1 cellular context compared by ENCODE assay signal in the genomic region with DNA sequence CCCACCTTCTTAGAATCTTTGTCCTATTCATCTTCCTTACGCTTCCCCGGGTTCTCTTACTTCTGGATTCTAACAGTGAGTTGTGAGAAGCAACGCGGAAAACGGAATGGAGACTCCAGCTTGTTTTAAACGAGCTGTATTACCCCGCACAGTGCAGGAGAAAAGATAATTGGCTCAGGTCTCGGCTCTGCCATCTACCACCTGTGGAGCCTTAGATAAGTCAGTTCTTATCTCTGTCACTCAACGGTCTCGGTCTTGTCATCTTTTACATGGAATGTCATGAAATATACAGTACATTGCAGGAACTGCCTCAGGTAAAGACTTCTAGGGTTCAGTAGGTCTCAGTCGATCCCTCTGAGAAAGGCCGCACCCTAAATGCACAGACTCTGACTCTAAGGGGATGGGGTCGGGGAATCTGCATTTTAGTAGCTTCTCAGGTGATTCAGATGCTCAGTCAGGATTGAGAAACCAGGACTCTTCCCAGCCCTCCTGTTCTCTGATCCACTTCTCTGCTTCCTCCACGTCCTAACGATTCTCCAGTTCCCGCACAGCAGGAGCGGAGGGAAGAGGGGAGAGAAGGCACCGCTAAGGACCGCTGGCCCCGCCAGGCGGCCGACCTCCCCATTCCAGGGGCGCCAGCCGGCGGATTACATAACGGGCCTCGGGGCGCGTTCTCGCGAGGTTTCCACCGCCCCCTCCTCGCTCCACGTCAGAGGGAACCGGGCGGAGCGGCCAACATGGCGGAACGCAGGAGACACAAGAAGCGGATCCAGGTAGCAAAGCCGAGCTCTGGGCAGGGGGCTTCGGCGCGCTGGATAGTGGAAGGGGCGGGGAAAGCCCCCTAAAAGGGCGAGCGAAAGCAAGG.
A peak's percentile ranks its signal among the peaks of the same experiment; 100 is the strongest.
TF ChIP-seq lines count a peak whose summit lies in the region.

A gene with protein sequence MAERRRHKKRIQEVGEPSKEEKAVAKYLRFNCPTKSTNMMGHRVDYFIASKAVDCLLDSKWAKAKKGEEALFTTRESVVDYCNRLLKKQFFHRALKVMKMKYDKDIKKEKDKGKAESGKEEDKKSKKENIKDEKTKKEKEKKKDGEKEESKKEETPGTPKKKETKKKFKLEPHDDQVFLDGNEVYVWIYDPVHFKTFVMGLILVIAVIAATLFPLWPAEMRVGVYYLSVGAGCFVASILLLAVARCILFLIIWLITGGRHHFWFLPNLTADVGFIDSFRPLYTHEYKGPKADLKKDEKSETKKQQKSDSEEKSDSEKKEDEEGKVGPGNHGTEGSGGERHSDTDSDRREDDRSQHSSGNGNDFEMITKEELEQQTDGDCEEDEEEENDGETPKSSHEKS (plus strand): TSS at position 722 of the 865 bp plus-strand sequence. CDS start 16 bp downstream, at position 738.

TF ChIP-seq in K562, 482 proteins besides CTCF, POLR2A, EP300 and RAD21 (continued from another document and continues in another):
- TF ChIP-seq, protein P1, sequence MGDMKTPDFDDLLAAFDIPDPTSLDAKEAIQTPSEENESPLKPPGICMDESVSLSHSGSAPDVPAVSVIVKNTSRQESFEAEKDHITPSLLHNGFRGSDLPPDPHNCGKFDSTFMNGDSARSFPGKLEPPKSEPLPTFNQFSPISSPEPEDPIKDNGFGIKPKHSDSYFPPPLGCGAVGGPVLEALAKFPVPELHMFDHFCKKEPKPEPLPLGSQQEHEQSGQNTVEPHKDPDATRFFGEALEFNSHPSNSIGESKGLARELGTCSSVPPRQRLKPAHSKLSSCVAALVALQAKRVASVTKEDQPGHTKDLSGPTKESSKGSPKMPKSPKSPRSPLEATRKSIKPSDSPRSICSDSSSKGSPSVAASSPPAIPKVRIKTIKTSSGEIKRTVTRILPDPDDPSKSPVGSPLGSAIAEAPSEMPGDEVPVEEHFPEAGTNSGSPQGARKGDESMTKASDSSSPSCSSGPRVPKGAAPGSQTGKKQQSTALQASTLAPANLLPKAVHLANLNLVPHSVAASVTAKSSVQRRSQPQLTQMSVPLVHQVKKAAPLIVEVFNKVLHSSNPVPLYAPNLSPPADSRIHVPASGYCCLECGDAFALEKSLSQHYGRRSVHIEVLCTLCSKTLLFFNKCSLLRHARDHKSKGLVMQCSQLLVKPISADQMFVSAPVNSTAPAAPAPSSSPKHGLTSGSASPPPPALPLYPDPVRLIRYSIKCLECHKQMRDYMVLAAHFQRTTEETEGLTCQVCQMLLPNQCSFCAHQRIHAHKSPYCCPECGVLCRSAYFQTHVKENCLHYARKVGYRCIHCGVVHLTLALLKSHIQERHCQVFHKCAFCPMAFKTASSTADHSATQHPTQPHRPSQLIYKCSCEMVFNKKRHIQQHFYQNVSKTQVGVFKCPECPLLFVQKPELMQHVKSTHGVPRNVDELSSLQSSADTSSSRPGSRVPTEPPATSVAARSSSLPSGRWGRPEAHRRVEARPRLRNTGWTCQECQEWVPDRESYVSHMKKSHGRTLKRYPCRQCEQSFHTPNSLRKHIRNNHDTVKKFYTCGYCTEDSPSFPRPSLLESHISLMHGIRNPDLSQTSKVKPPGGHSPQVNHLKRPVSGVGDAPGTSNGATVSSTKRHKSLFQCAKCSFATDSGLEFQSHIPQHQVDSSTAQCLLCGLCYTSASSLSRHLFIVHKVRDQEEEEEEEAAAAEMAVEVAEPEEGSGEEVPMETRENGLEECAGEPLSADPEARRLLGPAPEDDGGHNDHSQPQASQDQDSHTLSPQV (IDR thresholded peaks at IDR 0.05) = no peak
- TF ChIP-seq FOXK1 (CRISPR knock-in tag; IDR thresholded peaks at IDR 0.05; ENCODE audit: borderline replicate concordance) (0 out of 2 replicates have a peak, but pooled peaks have one; percentile 33), MEF2D (tag; conservative IDR thresholded peaks at IDR 0.05; ENCODE audit: low read depth) (no peak), ZNF79 (CRISPR knock-in tag; IDR thresholded peaks at IDR 0.05; ENCODE audit: low read depth) (no peak), KAT8 (IDR thresholded peaks at IDR 0.05; ENCODE audit: low read depth) (no peak), ZNF77 (CRISPR knock-in tag; IDR thresholded peaks at IDR 0.05) (no peak), ZNF24 (IDR thresholded peaks at IDR 0.05) (no peak), MCM3 (IDR thresholded peaks at IDR 0.05) (no peak), ZBTB7A (IDR thresholded peaks at IDR 0.05; ENCODE audit: borderline replicate concordance, control insufficient read depth, low read depth, low read length) (peak; percentile 83; the same call in 1 of the 2 replicates), FOXA1 (IDR thresholded peaks at IDR 0.05; ENCODE audit: borderline replicate concordance) (no peak), RUNX1 (IDR thresholded peaks at IDR 0.05; ENCODE audit: low read depth) (0 out of 2 replicates have a peak, but pooled peaks have one; percentile 18), EWSR1 (IDR thresholded peaks at IDR 0.05; ENCODE audit: borderline replicate concordance, low read depth, partially characterized antibody) (no peak), ZNF507 (tag; conservative IDR thresholded peaks at IDR 0.05) (no peak), ZNF778 (CRISPR knock-in tag; IDR thresholded peaks at IDR 0.05) (no peak), TRIM28 (IDR thresholded peaks at IDR 0.05) (peak; percentile 41; the same call in 1 of the 2 replicates), WHSC1 (IDR thresholded peaks at IDR 0.05; ENCODE audit: low read length) (no peak), MAFK (IDR thresholded peaks at IDR 0.05; ENCODE audit: low read length) (no peak), ADNP (tag; IDR thresholded peaks at IDR 0.05) (no peak), SP1 (CRISPR knock-in tag; IDR thresholded peaks at IDR 0.05) (peak; percentile 66)
- TF ChIP-seq, protein P2, sequence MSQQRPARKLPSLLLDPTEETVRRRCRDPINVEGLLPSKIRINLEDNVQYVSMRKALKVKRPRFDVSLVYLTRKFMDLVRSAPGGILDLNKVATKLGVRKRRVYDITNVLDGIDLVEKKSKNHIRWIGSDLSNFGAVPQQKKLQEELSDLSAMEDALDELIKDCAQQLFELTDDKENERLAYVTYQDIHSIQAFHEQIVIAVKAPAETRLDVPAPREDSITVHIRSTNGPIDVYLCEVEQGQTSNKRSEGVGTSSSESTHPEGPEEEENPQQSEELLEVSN (IDR thresholded peaks at IDR 0.05; ENCODE audit: borderline replicate concordance in 1 of 2, extremely low read depth in 1 of 2, insufficient read depth in 1 of 2, insufficient read length in 1 of 2, low read depth in 1 of 2, low read length in 1 of 2, poor library complexity in 1 of 2, severe bottlenecking in 1 of 2) = no peak
- TF ChIP-seq, protein P3, sequence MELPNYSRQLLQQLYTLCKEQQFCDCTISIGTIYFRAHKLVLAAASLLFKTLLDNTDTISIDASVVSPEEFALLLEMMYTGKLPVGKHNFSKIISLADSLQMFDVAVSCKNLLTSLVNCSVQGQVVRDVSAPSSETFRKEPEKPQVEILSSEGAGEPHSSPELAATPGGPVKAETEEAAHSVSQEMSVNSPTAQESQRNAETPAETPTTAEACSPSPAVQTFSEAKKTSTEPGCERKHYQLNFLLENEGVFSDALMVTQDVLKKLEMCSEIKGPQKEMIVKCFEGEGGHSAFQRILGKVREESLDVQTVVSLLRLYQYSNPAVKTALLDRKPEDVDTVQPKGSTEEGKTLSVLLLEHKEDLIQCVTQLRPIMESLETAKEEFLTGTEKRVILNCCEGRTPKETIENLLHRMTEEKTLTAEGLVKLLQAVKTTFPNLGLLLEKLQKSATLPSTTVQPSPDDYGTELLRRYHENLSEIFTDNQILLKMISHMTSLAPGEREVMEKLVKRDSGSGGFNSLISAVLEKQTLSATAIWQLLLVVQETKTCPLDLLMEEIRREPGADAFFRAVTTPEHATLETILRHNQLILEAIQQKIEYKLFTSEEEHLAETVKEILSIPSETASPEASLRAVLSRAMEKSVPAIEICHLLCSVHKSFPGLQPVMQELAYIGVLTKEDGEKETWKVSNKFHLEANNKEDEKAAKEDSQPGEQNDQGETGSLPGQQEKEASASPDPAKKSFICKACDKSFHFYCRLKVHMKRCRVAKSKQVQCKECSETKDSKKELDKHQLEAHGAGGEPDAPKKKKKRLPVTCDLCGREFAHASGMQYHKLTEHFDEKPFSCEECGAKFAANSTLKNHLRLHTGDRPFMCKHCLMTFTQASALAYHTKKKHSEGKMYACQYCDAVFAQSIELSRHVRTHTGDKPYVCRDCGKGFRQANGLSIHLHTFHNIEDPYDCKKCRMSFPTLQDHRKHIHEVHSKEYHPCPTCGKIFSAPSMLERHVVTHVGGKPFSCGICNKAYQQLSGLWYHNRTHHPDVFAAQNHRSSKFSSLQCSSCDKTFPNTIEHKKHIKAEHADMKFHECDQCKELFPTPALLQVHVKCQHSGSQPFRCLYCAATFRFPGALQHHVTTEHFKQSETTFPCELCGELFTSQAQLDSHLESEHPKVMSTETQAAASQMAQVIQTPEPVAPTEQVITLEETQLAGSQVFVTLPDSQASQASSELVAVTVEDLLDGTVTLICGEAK (IDR thresholded peaks at IDR 0.05) = no peak
- TF ChIP-seq, protein P3 (CRISPR knock-in tag; IDR thresholded peaks at IDR 0.05) = no peak
- TF ChIP-seq, protein P4, sequence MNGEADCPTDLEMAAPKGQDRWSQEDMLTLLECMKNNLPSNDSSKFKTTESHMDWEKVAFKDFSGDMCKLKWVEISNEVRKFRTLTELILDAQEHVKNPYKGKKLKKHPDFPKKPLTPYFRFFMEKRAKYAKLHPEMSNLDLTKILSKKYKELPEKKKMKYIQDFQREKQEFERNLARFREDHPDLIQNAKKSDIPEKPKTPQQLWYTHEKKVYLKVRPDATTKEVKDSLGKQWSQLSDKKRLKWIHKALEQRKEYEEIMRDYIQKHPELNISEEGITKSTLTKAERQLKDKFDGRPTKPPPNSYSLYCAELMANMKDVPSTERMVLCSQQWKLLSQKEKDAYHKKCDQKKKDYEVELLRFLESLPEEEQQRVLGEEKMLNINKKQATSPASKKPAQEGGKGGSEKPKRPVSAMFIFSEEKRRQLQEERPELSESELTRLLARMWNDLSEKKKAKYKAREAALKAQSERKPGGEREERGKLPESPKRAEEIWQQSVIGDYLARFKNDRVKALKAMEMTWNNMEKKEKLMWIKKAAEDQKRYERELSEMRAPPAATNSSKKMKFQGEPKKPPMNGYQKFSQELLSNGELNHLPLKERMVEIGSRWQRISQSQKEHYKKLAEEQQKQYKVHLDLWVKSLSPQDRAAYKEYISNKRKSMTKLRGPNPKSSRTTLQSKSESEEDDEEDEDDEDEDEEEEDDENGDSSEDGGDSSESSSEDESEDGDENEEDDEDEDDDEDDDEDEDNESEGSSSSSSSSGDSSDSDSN (IDR thresholded peaks at IDR 0.05; ENCODE audit: borderline replicate concordance in 1 of 2, low read depth in 2 of 2, low read length in 2 of 2) = 0 out of 4 replicates have a peak, but pooled peaks of 1 of the 2 experiments have one; percentile 17
- TF ChIP-seq, protein P5, sequence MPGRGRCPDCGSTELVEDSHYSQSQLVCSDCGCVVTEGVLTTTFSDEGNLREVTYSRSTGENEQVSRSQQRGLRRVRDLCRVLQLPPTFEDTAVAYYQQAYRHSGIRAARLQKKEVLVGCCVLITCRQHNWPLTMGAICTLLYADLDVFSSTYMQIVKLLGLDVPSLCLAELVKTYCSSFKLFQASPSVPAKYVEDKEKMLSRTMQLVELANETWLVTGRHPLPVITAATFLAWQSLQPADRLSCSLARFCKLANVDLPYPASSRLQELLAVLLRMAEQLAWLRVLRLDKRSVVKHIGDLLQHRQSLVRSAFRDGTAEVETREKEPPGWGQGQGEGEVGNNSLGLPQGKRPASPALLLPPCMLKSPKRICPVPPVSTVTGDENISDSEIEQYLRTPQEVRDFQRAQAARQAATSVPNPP (IDR thresholded peaks at IDR 0.05; ENCODE audit: borderline replicate concordance, insufficient read depth, insufficient read length) = no peak
- TF ChIP-seq, protein P6, sequence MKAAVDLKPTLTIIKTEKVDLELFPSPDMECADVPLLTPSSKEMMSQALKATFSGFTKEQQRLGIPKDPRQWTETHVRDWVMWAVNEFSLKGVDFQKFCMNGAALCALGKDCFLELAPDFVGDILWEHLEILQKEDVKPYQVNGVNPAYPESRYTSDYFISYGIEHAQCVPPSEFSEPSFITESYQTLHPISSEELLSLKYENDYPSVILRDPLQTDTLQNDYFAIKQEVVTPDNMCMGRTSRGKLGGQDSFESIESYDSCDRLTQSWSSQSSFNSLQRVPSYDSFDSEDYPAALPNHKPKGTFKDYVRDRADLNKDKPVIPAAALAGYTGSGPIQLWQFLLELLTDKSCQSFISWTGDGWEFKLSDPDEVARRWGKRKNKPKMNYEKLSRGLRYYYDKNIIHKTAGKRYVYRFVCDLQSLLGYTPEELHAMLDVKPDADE (conservative IDR thresholded peaks at IDR 0.05; ENCODE audit: control insufficient read depth, low read depth, low read length) = no peak
- TF ChIP-seq, protein P7, sequence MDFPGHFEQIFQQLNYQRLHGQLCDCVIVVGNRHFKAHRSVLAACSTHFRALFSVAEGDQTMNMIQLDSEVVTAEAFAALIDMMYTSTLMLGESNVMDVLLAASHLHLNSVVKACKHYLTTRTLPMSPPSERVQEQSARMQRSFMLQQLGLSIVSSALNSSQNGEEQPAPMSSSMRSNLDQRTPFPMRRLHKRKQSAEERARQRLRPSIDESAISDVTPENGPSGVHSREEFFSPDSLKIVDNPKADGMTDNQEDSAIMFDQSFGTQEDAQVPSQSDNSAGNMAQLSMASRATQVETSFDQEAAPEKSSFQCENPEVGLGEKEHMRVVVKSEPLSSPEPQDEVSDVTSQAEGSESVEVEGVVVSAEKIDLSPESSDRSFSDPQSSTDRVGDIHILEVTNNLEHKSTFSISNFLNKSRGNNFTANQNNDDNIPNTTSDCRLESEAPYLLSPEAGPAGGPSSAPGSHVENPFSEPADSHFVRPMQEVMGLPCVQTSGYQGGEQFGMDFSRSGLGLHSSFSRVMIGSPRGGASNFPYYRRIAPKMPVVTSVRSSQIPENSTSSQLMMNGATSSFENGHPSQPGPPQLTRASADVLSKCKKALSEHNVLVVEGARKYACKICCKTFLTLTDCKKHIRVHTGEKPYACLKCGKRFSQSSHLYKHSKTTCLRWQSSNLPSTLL (IDR thresholded peaks at IDR 0.05) = no peak
